26 cellular contexts compared by ENCODE assay signal in genomic region chr15:78054518-78054917, GRCh38. TPM values are rescaled to one million over a fixed set of nuclear protein-coding genes. Genes with fewer than 3 reads are reported as not detected.
DNase-seq lines count a peak whose midpoint lies in the region; ATAC-seq, FAIRE-seq and TF ChIP-seq lines count a peak whose summit lies in the region.
"Had no signal": no experiment of that assay in that cellular context is flagged by ENCODE, and none has a peak within 500 bp of the region (broad histone marks: within the 10 kb centered on the region; RNA-seq: fewer than 3 reads in every experiment).

No MANE protein-coding gene starts in this region.

- no peak overlapping the region for H3K4me3 ChIP-seq in CD8-positive, alpha-beta T cell (ENCODE audit: low read depth, low read length)
- H3K4me3 ChIP-seq in effector memory CD4-positive, alpha-beta T cell (ENCODE audit: insufficient read depth, low read depth, low read length, poor library complexity, severe bottlenecking): no peak overlapping the region
- H3K4me3 ChIP-seq: GM12878, Peyer's patch had no signal

- no peak for DNase-seq in activated naive CD4-positive, alpha-beta T cell treated with anti-CD3 and anti-CD28 coated beads, Interleukin-2, amount 10 ng/mL, durations not matched to agents 7 days and 5 days
- no peak for DNase-seq in CD8-positive, alpha-beta T cell
- DNase-seq in effector memory CD4-positive, alpha-beta T cell: no peak
- no peak for DNase-seq in naive thymus-derived CD8-positive, alpha-beta T cell
- DNase-seq in SK-N-DZ (ENCODE audit: low spot score) (no peak), GM12892 (ENCODE audit: insufficient read length) (no peak)
- no peak for DNase-seq in activated effector memory CD4-positive, alpha-beta T cell treated with Interleukin-2 at 50 U/mL for 16 hours
- DNase-seq: 8988T, Caco-2, DMS 273 treated with DMSO at 0.1 percent for 48 hours, DMS79 treated with DMSO at 0.1 percent for 48 hours, GOT3, HCEC 1CT, Kasumi-1, NCI-H1694, NCI-H2081, NCI-H2171, NCI-H345, NCI-H524 treated with DMSO at 0.1 percent for 48 hours, NCI-H82, Peyer's patch had no signal

- H3K36me3 ChIP-seq in CD8-positive, alpha-beta T cell (ENCODE audit: insufficient read depth, low read length): peaks cover 7% of the 10 kb centered on the region
- H3K36me3 ChIP-seq in effector memory CD4-positive, alpha-beta T cell (ENCODE audit: control insufficient read depth, insufficient read depth, low read length): no peaks in the 10 kb centered on the region

- intact Hi-C loops in CD8-positive, alpha-beta T cell (cut with DNase I, micrococcal nuclease): no loop called here

- H3K36me3 Mint-ChIP-seq in activated naive CD4-positive, alpha-beta T cell treated with anti-CD3 and anti-CD28 coated beads, Interleukin-2, amount 50 U/mL, for 24 hours: peaks cover 7% of the 10 kb centered on the region
- H3K36me3 Mint-ChIP-seq in activated naive CD4-positive, alpha-beta T cell treated with anti-CD3 and anti-CD28 coated beads, Interleukin-2, amount 10 ng/mL, durations not matched to agents 7 days and 5 days: peaks cover 44% of the 10 kb centered on the region
- peaks cover 17% of the 10 kb centered on the region for H3K36me3 Mint-ChIP-seq in CD8-positive, alpha-beta T cell
- H3K36me3 Mint-ChIP-seq in naive thymus-derived CD8-positive, alpha-beta T cell: peaks cover 0 to 16% (median 3%) of the 10 kb centered on the region in 3 donors

- TF ChIP-seq CTCF in CD8-positive, alpha-beta T cell (IDR thresholded peaks at IDR 0.05): no peak

- H3K4me1 Mint-ChIP-seq in activated naive CD4-positive, alpha-beta T cell treated with anti-CD3 and anti-CD28 coated beads, Interleukin-2, amount 50 U/mL, for 24 hours: peaks cover 100% of the 10 kb centered on the region
- peaks cover 92% of the 10 kb centered on the region for H3K4me1 Mint-ChIP-seq in activated naive CD4-positive, alpha-beta T cell treated with anti-CD3 and anti-CD28 coated beads, Interleukin-2, amount 10 ng/mL, durations not matched to agents 7 days and 5 days
- peaks cover 96% of the 10 kb centered on the region for H3K4me1 Mint-ChIP-seq in CD8-positive, alpha-beta T cell (ENCODE audit: low read depth)
- H3K4me1 Mint-ChIP-seq in naive thymus-derived CD8-positive, alpha-beta T cell: peaks cover 65 to 99% (median 96%) of the 10 kb centered on the region in 4 donors

- CTCF ChIA-PET in activated naive CD4-positive, alpha-beta T cell treated with anti-CD3 and anti-CD28 coated beads, Interleukin-2, amount 10 ng/mL, durations not matched to agents 7 days and 5 days (lab: Charles Lee): interaction anchor here (1.0 to 9.3 kb wide), 3 partner anchors 8 to 54 kb away, joined by 3 to 69 read pairs (median 35); no protein-coding TSS in a partner anchor
- CTCF ChIA-PET in CD8-positive, alpha-beta T cell (lab: Charles Lee): interaction anchor here (0.9 to 3.6 kb wide), 5 partner anchors 14 to 54 kb away, joined by 3 to 24 read pairs (median 4); no protein-coding TSS in a partner anchor

- H3K4me1 ChIP-seq in CD8-positive, alpha-beta T cell (ENCODE audit: insufficient read depth, low read length): peaks cover 89% of the 10 kb centered on the region
- H3K4me1 ChIP-seq in effector memory CD4-positive, alpha-beta T cell (ENCODE audit: control insufficient read depth, insufficient read depth, low read length, poor library complexity, severe bottlenecking): peaks cover 91% of the 10 kb centered on the region

- no peak for ATAC-seq in CD8-positive, alpha-beta T cell
- ATAC-seq in naive thymus-derived CD8-positive, alpha-beta T cell: no peak
- ATAC-seq: GM12878 had no signal

- H3K27ac Mint-ChIP-seq in activated naive CD4-positive, alpha-beta T cell treated with anti-CD3 and anti-CD28 coated beads, Interleukin-2, amount 50 U/mL, for 24 hours: peak overlapping the region; percentile 16
- H3K27ac Mint-ChIP-seq in activated naive CD4-positive, alpha-beta T cell treated with anti-CD3 and anti-CD28 coated beads, Interleukin-2, amount 10 ng/mL, durations not matched to agents 7 days and 5 days: no peak overlapping the region
- H3K27ac Mint-ChIP-seq in CD8-positive, alpha-beta T cell: peak overlapping the region; percentile 92
- H3K27ac Mint-ChIP-seq in naive thymus-derived CD8-positive, alpha-beta T cell: peak overlapping the region; percentile 55 to 96 (median 93)

- TF ChIP-seq POLR2A in GM12892 (IDR thresholded peaks at IDR 0.05; ENCODE audit: low read depth, low read length): no peak

- H3K9me3 ChIP-seq in CD8-positive, alpha-beta T cell (ENCODE audit: low read length): no peaks in the 10 kb centered on the region
- no peaks in the 10 kb centered on the region for H3K9me3 ChIP-seq in effector memory CD4-positive, alpha-beta T cell (ENCODE audit: control insufficient read depth, low read length)
- H3K9me3 ChIP-seq: Caco-2, Peyer's patch had no signal

- FAIRE-seq in GM12892 (lab: Jason Lieb, UNC): no peak
- FAIRE-seq: GM12878 had no signal

- peak overlapping the region; percentile 34 for H3K27ac ChIP-seq in CD8-positive, alpha-beta T cell (ENCODE audit: low read depth, low read length)
- peak overlapping the region; percentile 48 for H3K27ac ChIP-seq in effector memory CD4-positive, alpha-beta T cell (ENCODE audit: insufficient read depth, low read length, poor library complexity, severe bottlenecking)
- H3K27ac ChIP-seq: C4-2B had no signal

- POLR2A ChIA-PET in CD8-positive, alpha-beta T cell (lab: Charles Lee): interaction anchor here (1.1 to 7.3 kb wide), 5 partner anchors 7 to 19 kb away, joined by 3 to 52 read pairs (median 15); no protein-coding TSS in a partner anchor
- POLR2A ChIA-PET in naive thymus-derived CD8-positive, alpha-beta T cell (lab: Charles Lee): interaction anchor here (6.3 to 16.7 kb wide), 2 partner anchors 18 to 19 kb away, joined by 29 to 250 read pairs; partner anchors contain the start of gene TBC1D2B

- H3K9me3 Mint-ChIP-seq in activated naive CD4-positive, alpha-beta T cell treated with anti-CD3 and anti-CD28 coated beads, Interleukin-2, amount 50 U/mL, for 24 hours: no peaks in the 10 kb centered on the region
- H3K9me3 Mint-ChIP-seq in activated naive CD4-positive, alpha-beta T cell treated with anti-CD3 and anti-CD28 coated beads, Interleukin-2, amount 10 ng/mL, durations not matched to agents 7 days and 5 days: no peaks in the 10 kb centered on the region
- H3K9me3 Mint-ChIP-seq in CD8-positive, alpha-beta T cell: no peaks in the 10 kb centered on the region
- H3K9me3 Mint-ChIP-seq in naive thymus-derived CD8-positive, alpha-beta T cell: no peaks in the 10 kb centered on the region

- no peaks in the 10 kb centered on the region for H3K27me3 Mint-ChIP-seq in activated naive CD4-positive, alpha-beta T cell treated with anti-CD3 and anti-CD28 coated beads, Interleukin-2, amount 50 U/mL, for 24 hours
- no peaks in the 10 kb centered on the region for H3K27me3 Mint-ChIP-seq in activated naive CD4-positive, alpha-beta T cell treated with anti-CD3 and anti-CD28 coated beads, Interleukin-2, amount 10 ng/mL, durations not matched to agents 7 days and 5 days
- no peaks in the 10 kb centered on the region for H3K27me3 Mint-ChIP-seq in CD8-positive, alpha-beta T cell (ENCODE audit: low read depth)
- no peaks in the 10 kb centered on the region for H3K27me3 Mint-ChIP-seq in naive thymus-derived CD8-positive, alpha-beta T cell

- no peak overlapping the region for H3K4me3 Mint-ChIP-seq in activated naive CD4-positive, alpha-beta T cell treated with anti-CD3 and anti-CD28 coated beads, Interleukin-2, amount 50 U/mL, for 24 hours
- H3K4me3 Mint-ChIP-seq in activated naive CD4-positive, alpha-beta T cell treated with anti-CD3 and anti-CD28 coated beads, Interleukin-2, amount 10 ng/mL, durations not matched to agents 7 days and 5 days: no peak overlapping the region
- H3K4me3 Mint-ChIP-seq in CD8-positive, alpha-beta T cell: no peak overlapping the region
- peak overlapping the region in 3 of 10 donors; percentile 40 to 65 (median 59) for H3K4me3 Mint-ChIP-seq in naive thymus-derived CD8-positive, alpha-beta T cell

- no peaks in the 10 kb centered on the region for H3K27me3 ChIP-seq in CD8-positive, alpha-beta T cell (ENCODE audit: insufficient read depth, low read length)
- H3K27me3 ChIP-seq in effector memory CD4-positive, alpha-beta T cell (replicated peaks; ENCODE audit: control insufficient read depth, insufficient read depth, low read length, poor library complexity, severe bottlenecking): no peaks in the 10 kb centered on the region
- H3K27me3 ChIP-seq: Peyer's patch had no signal

RNA-seq across cellular contexts. Expression of gene TBC1D2B, which starts 23.0 kb away (rescaled TPM):
- 100 to 1,000 TPM in 1 of 2 experiments, 10 to 100 TPM in 1; 88.7 to 101 TPM for total RNA-seq in CD8-positive, alpha-beta T cell
- 10 to 100 TPM; 78.3 to 82.1 TPM for total RNA-seq in naive thymus-derived CD8-positive, alpha-beta T cell
- 10 to 100 TPM in 1 of 3 donors, 1 to 10 TPM in 2; 8.1 to 14.0 (median 8.5) TPM for polyA plus RNA-seq in naive thymus-derived CD8-positive, alpha-beta T cell
- polyA plus RNA-seq in SK-N-DZ (2014; cell fraction: cytosol; rRNA removed): 13.1 and 13.7 TPM in 2 replicates
- polyA plus RNA-seq in SK-N-DZ (2014; cell fraction: nucleus; rRNA removed): 15.9 and 26.6 TPM in 2 replicates
- 17.2 TPM for polyA plus RNA-seq in GM12892 (2012; ENCODE audit: missing spikeins)

RNA-seq across cellular contexts. Expression of gene SH2D7, which starts 37.8 kb away (rescaled TPM):
- total RNA-seq in CD8-positive, alpha-beta T cell: not detected
- not detected for total RNA-seq in naive thymus-derived CD8-positive, alpha-beta T cell
- under 1 TPM in 1 of 3 donors, not detected in 2; 0.19 TPM for polyA plus RNA-seq in naive thymus-derived CD8-positive, alpha-beta T cell
- not detected in 2 replicates for polyA plus RNA-seq in SK-N-DZ (2014; cell fraction: cytosol; rRNA removed)
- polyA plus RNA-seq in SK-N-DZ (2014; cell fraction: nucleus; rRNA removed): not detected in 2 replicates
- not detected for polyA plus RNA-seq in GM12892 (2012; ENCODE audit: missing spikeins)
- total RNA-seq: Caco-2, MCF 10A, OCI-LY7 had no signal
